In the genomic region with DNA sequence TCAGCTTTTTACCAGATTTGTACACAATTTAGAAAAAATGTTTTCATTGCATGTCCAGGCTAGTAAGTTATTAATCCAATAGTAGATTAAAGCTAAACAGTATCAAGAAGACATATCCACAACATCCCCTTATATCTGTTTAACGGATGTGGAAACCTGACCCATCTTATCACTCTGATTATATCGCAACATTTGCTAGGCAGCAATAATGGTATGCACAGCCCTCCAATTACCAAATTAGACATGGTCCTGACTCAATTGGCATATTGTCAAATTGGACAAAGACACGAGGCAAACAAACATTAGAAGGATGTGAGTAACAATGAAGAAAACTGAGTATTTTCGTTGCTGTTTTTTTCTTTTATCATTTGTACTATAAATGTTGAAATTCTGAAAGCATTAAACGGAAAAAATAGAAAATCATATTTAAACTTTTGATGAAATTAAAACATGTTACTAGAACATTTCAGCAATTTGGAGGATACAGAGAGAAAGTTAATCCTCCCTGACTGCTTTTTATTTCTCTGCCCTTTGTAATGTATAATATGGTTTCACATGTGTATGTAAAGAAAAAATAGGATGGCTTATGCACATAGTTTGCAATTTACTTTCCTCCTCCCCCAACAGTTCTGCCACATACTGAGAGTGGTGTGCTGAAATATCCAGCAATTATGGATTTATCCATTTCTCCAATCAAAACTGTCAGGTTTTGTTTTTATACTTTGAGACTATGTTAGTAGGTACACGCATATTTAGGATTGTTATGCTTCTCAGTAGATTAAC, we compare ENCODE assay signal across 20 cellular contexts.
DNase-seq lines count a peak whose midpoint lies in the region; ATAC-seq and TF ChIP-seq lines count a peak whose summit lies in the region.
"Had no signal": no experiment of that assay in that cellular context is flagged by ENCODE, and none has a peak within 500 bp of the region (broad histone marks: within the 10 kb centered on the region; RNA-seq: fewer than 3 reads in every experiment).

No MANE protein-coding gene starts in this region.

- H3K4me3 ChIP-seq in BJ (ENCODE audit: low read depth, low read length) (no peak overlapping the region), adipocyte (ENCODE audit: low read length) (no peak overlapping the region), fibroblast of the aortic adventitia (ENCODE audit: low read depth, low read length) (no peak overlapping the region)
- H3K4me3 ChIP-seq: BLaER1, colonic mucosa, lung, pancreas had no signal

- no peaks in the 10 kb centered on the region for H3K9me3 ChIP-seq in adipocyte (ENCODE audit: control insufficient read depth, low read length)
- H3K9me3 ChIP-seq: BLaER1, colonic mucosa, pancreas had no signal

- CTCF ChIA-PET in BJ (lab: Yijun Ruan, JAX) = no interaction called here

- POLR2A ChIA-PET in BJ (lab: Charles Lee) = no interaction called here

- H3K36me3 ChIP-seq in BJ (ENCODE audit: control insufficient read depth, insufficient read depth, low read length) = no peaks in the 10 kb centered on the region
- no peaks in the 10 kb centered on the region for H3K36me3 ChIP-seq in adipocyte (ENCODE audit: control insufficient read depth, insufficient read depth, low read length, severe bottlenecking)
- H3K36me3 ChIP-seq: BLaER1, colonic mucosa, pancreas had no signal

- DNase-seq in BJ (ENCODE audit: low read depth) (peak; percentile 10), HS-5 (ENCODE audit: low read depth) (peak; percentile 30), adipocyte (ENCODE audit: low read depth) (peak; percentile 93), fibroblast of the aortic adventitia (ENCODE audit: low read depth) (peak; percentile 65), Right ventricle myocardium superior (no peak), NCI-H1694 treated with DMSO at 0.1 percent for 48 hours (lab: John Stamatoyannopoulos, UW) (no peak), NCI-H446 (lab: John Stamatoyannopoulos, UW) (no peak)
- DNase-seq: activated CD4-positive, alpha-beta T cell treated with anti-CD3 and anti-CD28 coated beads for 36 hours; colonic mucosa; H7; head of caudate nucleus; Karpas-422; naive B cell; NCI-H1417 treated with DMSO at 0.1 percent for 48 hours; NCI-H226; pancreas; T1000 had no signal

- no peak for TF ChIP-seq POLR2A in GM18505 (IDR thresholded peaks at IDR 0.05; ENCODE audit: borderline replicate concordance, extremely low read depth, insufficient read depth, insufficient read length)

- H3K4me1 ChIP-seq in adipocyte (ENCODE audit: control insufficient read depth, insufficient read depth, low read length) = no peaks in the 10 kb centered on the region
- H3K4me1 ChIP-seq: BLaER1, colonic mucosa, pancreas had no signal

- no peak for ATAC-seq in Right ventricle myocardium superior (ENCODE audit: poor library complexity)
- ATAC-seq in GM18505 (IDR thresholded peaks at IDR 0.05; ENCODE audit: unreplicated experiment) = no peak
- ATAC-seq: activated CD4-positive, alpha-beta T cell treated with anti-CD3 and anti-CD28 coated beads for 36 hours; pancreas had no signal

- intact Hi-C loops in Right ventricle myocardium superior (cut with DNase I) = no loop called here

- no peak overlapping the region for H3K9ac ChIP-seq in adipocyte (ENCODE audit: low read length)
- H3K9ac ChIP-seq: BLaER1 had no signal

- TF ChIP-seq CTCF in BJ (IDR thresholded peaks at IDR 0.05; ENCODE audit: insufficient read depth, low read depth, low read length) (no peak), fibroblast of the aortic adventitia (IDR thresholded peaks at IDR 0.05; ENCODE audit: insufficient read depth, low read length) (no peak)

- H3K27me3 ChIP-seq in BJ (ENCODE audit: control insufficient read depth, insufficient read depth, low read length) (no peaks in the 10 kb centered on the region), adipocyte (replicated peaks; ENCODE audit: control insufficient read depth, insufficient read depth, low read length) (no peaks in the 10 kb centered on the region)
- H3K27me3 ChIP-seq: BLaER1, colonic mucosa, pancreas had no signal

Comparison
In these comparisons a context has a peak if more than half of its experiments do, and no peak if none do; other contexts are left out.
1. DNase-seq: peak in BJ (single experiment), HS-5 (single experiment), adipocyte (single experiment) and fibroblast of the aortic adventitia (single experiment); none in Right ventricle myocardium superior (single experiment), NCI-H1694 treated with DMSO at 0.1 percent for 48 hours (single experiment) and NCI-H446 (0 of 2).